16 cellular contexts compared by ENCODE assay signal in the genomic region with DNA sequence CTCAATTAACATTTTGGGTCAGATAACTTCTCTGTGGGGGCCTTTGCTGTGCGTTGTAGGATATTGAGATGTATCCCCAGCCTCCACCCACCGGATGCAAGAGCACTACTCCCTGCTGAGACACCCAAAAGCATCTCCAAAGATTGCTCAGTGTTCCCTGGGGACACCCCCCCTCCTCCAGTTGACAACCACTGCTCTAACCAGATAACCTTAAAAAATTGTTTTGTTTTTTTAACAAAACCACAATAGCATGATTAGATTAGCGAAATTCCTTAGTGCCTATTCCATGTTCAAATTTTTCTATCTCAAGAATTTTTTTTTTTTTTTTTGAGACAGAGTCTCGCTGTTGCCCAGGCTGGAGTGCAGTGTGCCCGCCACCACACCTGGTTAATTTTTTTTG. TPM values are rescaled to one million over a fixed set of nuclear protein-coding genes. Genes with fewer than 3 reads are reported as not detected.
DNase-seq lines count a peak whose midpoint lies in the region; TF ChIP-seq lines count a peak whose summit lies in the region.
"Had no signal": no experiment of that assay in that cellular context is flagged by ENCODE, and none has a peak within 500 bp of the region (broad histone marks: within the 10 kb centered on the region; RNA-seq: fewer than 3 reads in every experiment).

No MANE protein-coding gene starts in this region.

- peaks cover 24% of the 10 kb centered on the region for H3K4me1 ChIP-seq in skeletal muscle satellite cell (ENCODE audit: control insufficient read depth, insufficient read depth, low read length)

- no peaks in the 10 kb centered on the region for H3K9me3 ChIP-seq in skeletal muscle satellite cell (replicated peaks; ENCODE audit: low read length)
- H3K9me3 ChIP-seq: stomach had no signal

- in situ Hi-C loops in KBM-7 (cut with MboI; ENCODE audit: low pct_unique_long_range_greater_than_20kb, low sequenced_read_pairs): no loop called here

- H3K36me3 Mint-ChIP-seq in activated naive CD4-positive, alpha-beta T cell treated with anti-CD3 and anti-CD28 coated beads, Interleukin-2, amount 50 U/mL, for 24 hours: peaks cover 9% of the 10 kb centered on the region
- H3K36me3 Mint-ChIP-seq in activated naive CD4-positive, alpha-beta T cell treated with anti-CD3 and anti-CD28 coated beads for 36 hours (ENCODE audit: low read depth): peaks cover 40% of the 10 kb centered on the region
- H3K36me3 Mint-ChIP-seq in endothelial cell (ENCODE audit: low read depth, unreplicated experiment): peaks cover 52% of the 10 kb centered on the region

- no peak overlapping the region for H3K4me2 ChIP-seq in skeletal muscle satellite cell (ENCODE audit: low read length)

- H3K4me3 ChIP-seq in skeletal muscle satellite cell (ENCODE audit: low read length): no peak overlapping the region
- H3K4me3 ChIP-seq: stomach had no signal

- no peaks in the 10 kb centered on the region for H3K27me3 ChIP-seq in skeletal muscle satellite cell (ENCODE audit: control insufficient read depth, insufficient read depth, low read length)
- H3K27me3 ChIP-seq: stomach had no signal

- CTCF ChIA-PET in activated naive CD4-positive, alpha-beta T cell treated with anti-CD3 and anti-CD28 coated beads for 36 hours (lab: Charles Lee): interaction anchor here (0.8 to 2.0 kb wide), 4 partner anchors 10 to 169 kb away, joined by 3 to 9 read pairs (median 4); no protein-coding TSS in a partner anchor

- intact Hi-C loops in activated naive CD4-positive, alpha-beta T cell treated with anti-CD3 and anti-CD28 coated beads for 36 hours (cut with micrococcal nuclease): no loop called here

- peaks cover 49% of the 10 kb centered on the region for H3K4me1 Mint-ChIP-seq in activated naive CD4-positive, alpha-beta T cell treated with anti-CD3 and anti-CD28 coated beads, Interleukin-2, amount 50 U/mL, for 24 hours
- peaks cover 52% of the 10 kb centered on the region for H3K4me1 Mint-ChIP-seq in activated naive CD4-positive, alpha-beta T cell treated with anti-CD3 and anti-CD28 coated beads for 36 hours (ENCODE audit: low read depth)
- H3K4me1 Mint-ChIP-seq in endothelial cell (ENCODE audit: unreplicated experiment): peaks cover 38% of the 10 kb centered on the region

- no peak for TF ChIP-seq CTCF in endothelial cell (IDR thresholded peaks at IDR 0.05; ENCODE audit: unreplicated experiment)

- peak overlapping the region; percentile 70 for H3K27ac Mint-ChIP-seq in activated naive CD4-positive, alpha-beta T cell treated with anti-CD3 and anti-CD28 coated beads, Interleukin-2, amount 50 U/mL, for 24 hours
- H3K27ac Mint-ChIP-seq in activated naive CD4-positive, alpha-beta T cell treated with anti-CD3 and anti-CD28 coated beads for 36 hours: no peak overlapping the region
- peak overlapping the region; percentile 72 for H3K27ac Mint-ChIP-seq in endothelial cell (ENCODE audit: unreplicated experiment)
- H3K27ac Mint-ChIP-seq: activated T-helper 2 cell treated with anti-CD3 and anti-CD28 coated beads, Interferon-gamma antibody, Interleukin-2, Interleukin-4, amounts not matched to agents 10 μg/mL and 5 μg/mL and 100 μg/mL, durations not matched to agents 14 hours and 24 hours and 36 hours had no signal

- no peak overlapping the region for H3K4me3 Mint-ChIP-seq in activated naive CD4-positive, alpha-beta T cell treated with anti-CD3 and anti-CD28 coated beads, Interleukin-2, amount 50 U/mL, for 24 hours
- no peak overlapping the region for H3K4me3 Mint-ChIP-seq in activated naive CD4-positive, alpha-beta T cell treated with anti-CD3 and anti-CD28 coated beads for 36 hours
- H3K4me3 Mint-ChIP-seq in endothelial cell (ENCODE audit: unreplicated experiment): peak overlapping the region; percentile 78
- H3K4me3 Mint-ChIP-seq: T-helper 1 cell treated with Interleukin-12 subunit alpha and Interleukin-12 subunit beta and Interleukin-4 antibody, amounts not matched to agents 30 μg/mL and 1 μg/mL, for 36 hours had no signal

- peaks cover 47% of the 10 kb centered on the region for H3K36me3 ChIP-seq in skeletal muscle satellite cell (ENCODE audit: insufficient read depth, low read length)

- DNase-seq in activated naive CD4-positive, alpha-beta T cell treated with anti-CD3 and anti-CD28 coated beads for 36 hours: no peak
- peak; percentile 32 for DNase-seq in NCI-H226
- no peak for DNase-seq in endothelial cell (ENCODE audit: low spot score)
- no peak for DNase-seq in anterior cingulate cortex (lab: John Stamatoyannopoulos, UW)
- DNase-seq in KBM-7: no peak
- no peak for DNase-seq in inferior parietal cortex (ENCODE audit: extremely low spot score)
- DNase-seq: activated CD4-positive, alpha-beta T cell treated with anti-CD3 and anti-CD28 coated beads, Interleukin-2, amount 50 U/mL, for 1 hour; midbrain; NCI-H2029; NCI-H526 treated with DMSO at 0.1 percent for 48 hours; stimulated activated CD4-positive, alpha-beta T cell treated with anti-CD3 and anti-CD28 coated beads, Interleukin-12 subunit alpha, Interleukin-12 subunit beta, amount 100 ng/mL, for 4 hours; stomach had no signal

- no peaks in the 10 kb centered on the region for H3K9me3 Mint-ChIP-seq in activated naive CD4-positive, alpha-beta T cell treated with anti-CD3 and anti-CD28 coated beads, Interleukin-2, amount 50 U/mL, for 24 hours
- no peaks in the 10 kb centered on the region for H3K9me3 Mint-ChIP-seq in activated naive CD4-positive, alpha-beta T cell treated with anti-CD3 and anti-CD28 coated beads for 36 hours
- H3K9me3 Mint-ChIP-seq in endothelial cell (ENCODE audit: unreplicated experiment): no peaks in the 10 kb centered on the region
- H3K9me3 Mint-ChIP-seq: activated T-helper 2 cell treated with anti-CD3 and anti-CD28 coated beads, Interferon-gamma antibody, Interleukin-2, Interleukin-4, amounts not matched to agents 10 μg/mL and 5 μg/mL and 100 μg/mL, durations not matched to agents 14 hours and 24 hours and 36 hours; T-helper 1 cell treated with Interleukin-12 subunit alpha and Interleukin-12 subunit beta and Interleukin-4 antibody, amounts not matched to agents 30 μg/mL and 1 μg/mL, for 36 hours had no signal

- H3K9ac ChIP-seq in skeletal muscle satellite cell (ENCODE audit: low read depth, low read length): peak overlapping the region; percentile 21

- no peaks in the 10 kb centered on the region for H3K27me3 Mint-ChIP-seq in activated naive CD4-positive, alpha-beta T cell treated with anti-CD3 and anti-CD28 coated beads, Interleukin-2, amount 50 U/mL, for 24 hours
- H3K27me3 Mint-ChIP-seq in activated naive CD4-positive, alpha-beta T cell treated with anti-CD3 and anti-CD28 coated beads for 36 hours (ENCODE audit: low read depth): no peaks in the 10 kb centered on the region
- peaks cover 33% of the 10 kb centered on the region for H3K27me3 Mint-ChIP-seq in endothelial cell (ENCODE audit: unreplicated experiment)

RNA-seq across cellular contexts. Expression of a gene that starts 2.6 kb away (rescaled TPM):
- total RNA-seq in activated naive CD4-positive, alpha-beta T cell treated with anti-CD3 and anti-CD28 coated beads for 36 hours: 10 to 100 TPM; 23.4 TPM
- total RNA-seq in endothelial cell (ENCODE audit: unreplicated experiment): 250 TPM
- 55.3 and 77.1 TPM in 2 replicates for total RNA-seq in skeletal muscle satellite cell (2012; rRNA removed)

RNA-seq across cellular contexts. Expression of a gene that starts 17.6 kb away (rescaled TPM):
- total RNA-seq in activated naive CD4-positive, alpha-beta T cell treated with anti-CD3 and anti-CD28 coated beads for 36 hours: 100 to 1,000 TPM; 285 to 293 TPM
- total RNA-seq in endothelial cell (ENCODE audit: unreplicated experiment): 219 TPM
- 120 and 132 TPM in 2 replicates for total RNA-seq in skeletal muscle satellite cell (2012; rRNA removed)

RNA-seq across cellular contexts. Expression of a gene that starts 24.4 kb away (rescaled TPM):
- total RNA-seq in activated naive CD4-positive, alpha-beta T cell treated with anti-CD3 and anti-CD28 coated beads for 36 hours: 1 to 10 TPM; 4.2 to 4.4 TPM
- total RNA-seq in endothelial cell (ENCODE audit: unreplicated experiment): 20.1 TPM
- total RNA-seq in skeletal muscle satellite cell (2012; rRNA removed): 5.1 and 6.8 TPM in 2 replicates

RNA-seq across cellular contexts. Expression of a gene that starts 29.0 kb away (rescaled TPM):
- 10 to 100 TPM; 18.0 to 20.7 TPM for total RNA-seq in activated naive CD4-positive, alpha-beta T cell treated with anti-CD3 and anti-CD28 coated beads for 36 hours
- total RNA-seq in endothelial cell (ENCODE audit: unreplicated experiment): 47.2 TPM
- 14.2 and 14.4 TPM in 2 replicates for total RNA-seq in skeletal muscle satellite cell (2012; rRNA removed)

RNA-seq across cellular contexts. Expression of a gene that starts 31.6 kb away (rescaled TPM):
- 10 to 100 TPM; 18.1 to 18.7 TPM for total RNA-seq in activated naive CD4-positive, alpha-beta T cell treated with anti-CD3 and anti-CD28 coated beads for 36 hours
- total RNA-seq in endothelial cell (ENCODE audit: unreplicated experiment): 34.0 TPM
- total RNA-seq in skeletal muscle satellite cell (2012; rRNA removed): 1.7 and 2.0 TPM in 2 replicates

Comparison
In these comparisons a context has a peak if more than half of its experiments do, and no peak if none do; other contexts are left out.
1. RNA of a gene that starts 2.6 kb away (total RNA-seq): 250 TPM in endothelial cell (single experiment); 23.4 TPM in activated naive CD4-positive, alpha-beta T cell treated with anti-CD3 and anti-CD28 coated beads for 36 hours; every median in the first group is over 10 times any median in the second.